ENCODE assay signal across 14 cellular contexts in genomic region chr20:62670156-62670555, GRCh38. TPM values are rescaled to one million over a fixed set of nuclear protein-coding genes. Genes with fewer than 3 reads are reported as not detected.
DNase-seq lines count a peak whose midpoint lies in the region; ATAC-seq and TF ChIP-seq lines count a peak whose summit lies in the region.
"Had no signal": no experiment of that assay in that cellular context is flagged by ENCODE, and none has a peak within 500 bp of the region (broad histone marks: within the 10 kb centered on the region; RNA-seq: fewer than 3 reads in every experiment).

No MANE protein-coding gene starts in this region.

- H3K4me2 ChIP-seq in OCI-LY7 (ENCODE audit: low read length) = no peak overlapping the region

- ATAC-seq in activated T-helper 17 cell treated with anti-CD3 and anti-CD28 coated beads, Interleukin-2, amount 50 U/mL, for 72 hours (replicated peaks) = no peak
- no peak for ATAC-seq in psoas muscle

- POLR2A ChIA-PET in A673 (lab: Charles Lee; ENCODE audit: low non-redundant PET) = no interaction called here
- POLR2A ChIA-PET in OCI-LY7 (lab: Charles Lee) = no interaction called here

- CTCF ChIA-PET in A673 (lab: Charles Lee) = no interaction called here
- CTCF ChIA-PET in OCI-LY7 (lab: Charles Lee; ENCODE audit: unreplicated experiment) = no interaction called here

- H3K27me3 Mint-ChIP-seq in activated T-helper 17 cell treated with anti-CD3 and anti-CD28 coated beads, Interleukin-2, amount 50 U/mL, for 72 hours = no peaks in the 10 kb centered on the region
- H3K27me3 Mint-ChIP-seq: CD4-positive, CD25-positive, alpha-beta regulatory T cell had no signal

- H3K4me3 ChIP-seq in A673 (ENCODE audit: low read depth, low read length, poor library complexity, severe bottlenecking) (no peak overlapping the region), OCI-LY7 (ENCODE audit: low read depth, low read length, poor library complexity, severe bottlenecking) (no peak overlapping the region), neutrophil (ENCODE audit: low read depth in 1 of 2, low read length in 1 of 2) (no peak overlapping the region), psoas muscle (no peak overlapping the region)
- H3K4me3 ChIP-seq: BLaER1 treated with 17β-estradiol and CSF1 and Interleukin-3, amounts not matched to agents 10 nM and 100 nM; GM23248 had no signal

- peaks cover 34% of the 10 kb centered on the region for H3K36me3 Mint-ChIP-seq in activated T-helper 17 cell treated with anti-CD3 and anti-CD28 coated beads, Interleukin-2, amount 50 U/mL, for 72 hours (ENCODE audit: low read depth)
- H3K36me3 Mint-ChIP-seq: CD4-positive, CD25-positive, alpha-beta regulatory T cell had no signal

- H3K9me3 ChIP-seq in A673 (ENCODE audit: low read depth, low read length, poor library complexity, severe bottlenecking) = no peaks in the 10 kb centered on the region
- no peaks in the 10 kb centered on the region for H3K9me3 ChIP-seq in OCI-LY7 (ENCODE audit: low read length)
- H3K9me3 ChIP-seq in neutrophil = no peaks in the 10 kb centered on the region
- H3K9me3 ChIP-seq in psoas muscle = no peaks in the 10 kb centered on the region
- H3K9me3 ChIP-seq: BLaER1 treated with 17β-estradiol and CSF1 and Interleukin-3, amounts not matched to agents 10 nM and 100 nM had no signal

- H2AFZ ChIP-seq in OCI-LY7 (ENCODE audit: low read length) = no peak overlapping the region
- H2AFZ ChIP-seq: GM23248 had no signal

- H4K20me1 ChIP-seq in OCI-LY7 (ENCODE audit: insufficient read depth, low read length) = no peaks in the 10 kb centered on the region

- H3K79me2 ChIP-seq in OCI-LY7 (ENCODE audit: insufficient read depth, low read depth, low read length) = no peaks in the 10 kb centered on the region

- H3K4me3 Mint-ChIP-seq in activated T-helper 17 cell treated with anti-CD3 and anti-CD28 coated beads, Interleukin-2, amount 50 U/mL, for 72 hours = no peak overlapping the region
- H3K4me3 Mint-ChIP-seq: CD4-positive, CD25-positive, alpha-beta regulatory T cell had no signal

- TF ChIP-seq CTCF in A673 (conservative IDR thresholded peaks at IDR 0.05; ENCODE audit: low read depth, low read length) = no peak
- no peak for TF ChIP-seq CTCF in OCI-LY7 (conservative IDR thresholded peaks at IDR 0.05; ENCODE audit: low read length)
- no peak for TF ChIP-seq CTCF in neutrophil (IDR thresholded peaks at IDR 0.05)
- no peak for TF ChIP-seq CTCF in psoas muscle (IDR thresholded peaks at IDR 0.05)

- WGBS in psoas muscle, 3 donors = 91 to 93% (median 93%) methylated on average over 14 of the region's 14 CpGs

- TSS peak; percentile 21 for BruUV-seq in A673 (replicated peaks; lab: Mats Ljungman, UMichigan)
- BruUV-seq in OCI-LY7 (replicated peaks; lab: Mats Ljungman, UMichigan) = TSS peak; percentile 63

- H3K9me3 Mint-ChIP-seq in activated T-helper 17 cell treated with anti-CD3 and anti-CD28 coated beads, Interleukin-2, amount 50 U/mL, for 72 hours = no peaks in the 10 kb centered on the region
- H3K9me3 Mint-ChIP-seq: CD4-positive, CD25-positive, alpha-beta regulatory T cell had no signal

- no peak overlapping the region for H3K27ac ChIP-seq in A673 (ENCODE audit: low read depth, low read length, poor library complexity, severe bottlenecking)
- H3K27ac ChIP-seq in OCI-LY7 (ENCODE audit: low read depth, low read length, poor library complexity, severe bottlenecking) = no peak overlapping the region
- peak overlapping the region; percentile 1 for H3K27ac ChIP-seq in neutrophil
- no peak overlapping the region for H3K27ac ChIP-seq in psoas muscle
- H3K27ac ChIP-seq: GM23248 had no signal

- H3K36me3 ChIP-seq in A673 (ENCODE audit: insufficient read depth, low read length, poor library complexity, severe bottlenecking) (peaks cover 37% of the 10 kb centered on the region), OCI-LY7 (ENCODE audit: insufficient read depth, low read length) (peaks cover 63% of the 10 kb centered on the region), neutrophil (no peaks in the 10 kb centered on the region), psoas muscle (ENCODE audit: insufficient read depth in 1 of 2, low read depth in 1 of 2) (no peaks in the 10 kb centered on the region)

- peak overlapping the region; percentile 16 for H3K27ac Mint-ChIP-seq in activated T-helper 17 cell treated with anti-CD3 and anti-CD28 coated beads, Interleukin-2, amount 50 U/mL, for 72 hours

- H3K9me2 ChIP-seq in OCI-LY7 (ENCODE audit: insufficient read depth, low read length) = no peaks in the 10 kb centered on the region

- H3K4me1 Mint-ChIP-seq in activated T-helper 17 cell treated with anti-CD3 and anti-CD28 coated beads, Interleukin-2, amount 50 U/mL, for 72 hours = no peaks in the 10 kb centered on the region

- intact Hi-C loops in A673 (cut with micrococcal nuclease; ENCODE audit: unreplicated experiment) (no loop called here), OCI-LY7 (cut with micrococcal nuclease; ENCODE audit: unreplicated experiment) (no loop called here), psoas muscle (cut with DNase I) (no loop called here)

- no peak for DNase-seq in A673 (ENCODE audit: low spot score)
- no peak for DNase-seq in OCI-LY7 (ENCODE audit: low spot score)
- DNase-seq in NCI-H524 treated with DMSO at 0.1 percent for 48 hours (lab: John Stamatoyannopoulos, UW) = no peak
- DNase-seq in NCI-H1436 treated with DMSO at 0.1 percent for 48 hours (lab: John Stamatoyannopoulos, UW) = no peak
- no peak for DNase-seq in psoas muscle
- DNase-seq: 8988T; ACHN; CD4-positive, CD25-positive, alpha-beta regulatory T cell; DMS53; GF-D8; GM23248 had no signal

- no peaks in the 10 kb centered on the region for H3K4me1 ChIP-seq in A673 (ENCODE audit: insufficient read depth, low read length, poor library complexity, severe bottlenecking)
- H3K4me1 ChIP-seq in OCI-LY7 (ENCODE audit: insufficient read depth, low read length, poor library complexity, severe bottlenecking) = no peaks in the 10 kb centered on the region
- H3K4me1 ChIP-seq in neutrophil (ENCODE audit: control insufficient read depth in 1 of 2, insufficient read depth in 1 of 2, low read depth in 1 of 2, low read length in 1 of 2) = peaks cover 28 to 32% of the 10 kb centered on the region in 2 experiments
- no peaks in the 10 kb centered on the region for H3K4me1 ChIP-seq in psoas muscle

- no peaks in the 10 kb centered on the region for H3K27me3 ChIP-seq in A673 (replicated peaks; ENCODE audit: insufficient read depth, low read depth, low read length, poor library complexity)
- no peaks in the 10 kb centered on the region for H3K27me3 ChIP-seq in neutrophil
- peaks cover 0 to 14% (median 7%) of the 10 kb centered on the region in 3 donors for H3K27me3 ChIP-seq in psoas muscle (ENCODE audit: insufficient read depth in 3 of 3, low read length in 2 of 3)
- H3K27me3 ChIP-seq: BLaER1 treated with 17β-estradiol and CSF1 and Interleukin-3, amounts not matched to agents 10 nM and 100 nM had no signal

RNA-seq across cellular contexts. Expression of gene SLCO4A1, which starts 27.9 kb away (rescaled TPM):
- total RNA-seq in A673 (2021) (44.5 and 48.8 TPM in 2 replicates), OCI-LY7 (2022) (30.4 and 34.3 TPM in 2 replicates), psoas muscle (10 to 100 TPM in 1 of 4 donors, 1 to 10 TPM in 3; 5.3 to 12.8 (median 8.7) TPM)
- total RNA-seq in OCI-LY7 (2014; rRNA removed; shearing (Covaris generic)) = 34.4 and 52.4 TPM in 2 replicates
- total RNA-seq in activated T-helper 17 cell treated with anti-CD3 and anti-CD28 coated beads, Interleukin-2, amount 50 U/mL, for 72 hours = 10 to 100 TPM; 41.1 to 53.6 TPM
- 10 to 100 TPM in 2 of 3 donors, 1 to 10 TPM in 1; 9.8 to 38.5 (median 17.5) TPM for polyA plus RNA-seq in psoas muscle

RNA-seq across cellular contexts. Expression of gene NTSR1, which starts 38.5 kb away (rescaled TPM):
- total RNA-seq in A673 (2021) = 8.7 and 15.9 TPM in 2 replicates
- not detected in 2 replicates for total RNA-seq in OCI-LY7 (2014; rRNA removed; shearing (Covaris generic))
- not detected in 2 replicates for total RNA-seq in OCI-LY7 (2022)
- total RNA-seq in activated T-helper 17 cell treated with anti-CD3 and anti-CD28 coated beads, Interleukin-2, amount 50 U/mL, for 72 hours = not detected
- under 1 TPM in 1 of 4 donors, not detected in 3; 0.08 TPM for total RNA-seq in psoas muscle
- under 1 TPM; 0.01 to 0.07 (median 0.04) TPM for polyA plus RNA-seq in psoas muscle
- total RNA-seq: GM23248 had no signal
- polyA plus RNA-seq: GM23248 had no signal
